Comparison of ENCODE assay signal across 28 cellular contexts in genomic region chr9:70347046-70347445, GRCh38.
"Had no signal": no experiment of that assay in that cellular context is flagged by ENCODE, and none has a peak within 500 bp of the region (broad histone marks: within the 10 kb centered on the region; RNA-seq: fewer than 3 reads in every experiment).

No MANE protein-coding gene starts in this region.

- H3K4me1 Mint-ChIP-seq: activated naive CD8-positive, alpha-beta T cell treated with anti-CD3 and anti-CD28 coated beads, Interleukin-2, amount 10 ng/mL, durations not matched to agents 7 days and 5 days; immature natural killer cell; naive thymus-derived CD8-positive, alpha-beta T cell had no signal

- H3K4me3 ChIP-seq: gastrocnemius medialis, left lung, lower lobe of right lung, smooth muscle cell, thoracic aorta, uterus had no signal

- ATAC-seq: activated CD4-positive, CD25-positive, alpha-beta regulatory T cell treated with anti-CD3 and anti-CD28 coated beads, Interleukin-2, amount 50 U/mL, for 24 hours; gastrocnemius medialis; left lung; lower lobe of right lung; naive thymus-derived CD8-positive, alpha-beta T cell had no signal

- H3K4me3 Mint-ChIP-seq: activated naive CD4-positive, alpha-beta T cell treated with anti-CD3 and anti-CD28 coated beads for 36 hours; activated naive CD8-positive, alpha-beta T cell treated with anti-CD3 and anti-CD28 coated beads, Interleukin-2, amount 10 ng/mL, durations not matched to agents 7 days and 5 days; immature natural killer cell; naive thymus-derived CD8-positive, alpha-beta T cell; T-helper 1 cell treated with Interleukin-12 subunit alpha and Interleukin-12 subunit beta and Interleukin-4 antibody, amounts not matched to agents 30 μg/mL and 1 μg/mL, for 36 hours; type B pancreatic cell had no signal

- H3K4me1 ChIP-seq: left lung, lower lobe of right lung, uterus had no signal

- H3K27me3 ChIP-seq: gastrocnemius medialis, left lung, uterus had no signal

- DNase-seq: activated CD4-positive, alpha-beta T cell treated with anti-CD3 and anti-CD28 coated beads for 48 hours; activated CD4-positive, alpha-beta T cell treated with anti-CD3 and anti-CD28 coated beads, Interleukin-2, amount 50 U/mL, for 48 hours; activated CD8-positive, alpha-beta memory T cell treated with anti-CD3 and anti-CD28 coated beads for 24 hours; activated effector memory CD4-positive, alpha-beta T cell treated with anti-CD3 and anti-CD28 coated beads, Interleukin-2, amount 50 U/mL, for 16 hours; activated naive CD4-positive, alpha-beta T cell treated with anti-CD3 and anti-CD28 coated beads for 36 hours; activated naive CD8-positive, alpha-beta T cell treated with anti-CD3 and anti-CD28 coated beads, Interleukin-2, amount 10 ng/mL, durations not matched to agents 7 days and 5 days; dermis blood vessel endothelial cell; effector CD8-positive, alpha-beta T cell; gastrocnemius medialis; immature natural killer cell; kidney glomerular epithelial cell; left lung; lower lobe of right lung; mesenchymal stem cell; naive thymus-derived CD8-positive, alpha-beta T cell; retina; stimulated activated CD4-positive, alpha-beta T cell treated with anti-CD3 and anti-CD28 coated beads, Interleukin-1b, Interleukin-23, amount 100 ng/mL, for 48 hours; stimulated activated naive CD4-positive, alpha-beta T cell; SW 1271; T1000; uterus; WERI-Rb-1 had no signal

- H3K9me3 ChIP-seq: gastrocnemius medialis, left lung, lower lobe of right lung, thoracic aorta, uterus had no signal

- H3K36me3 ChIP-seq: uterus had no signal

- H3K27ac ChIP-seq: epithelial cell of prostate, gastrocnemius medialis, left lung, lower lobe of right lung, uterus, WERI-Rb-1 had no signal

- H3K27ac Mint-ChIP-seq: activated naive CD4-positive, alpha-beta T cell treated with anti-CD3 and anti-CD28 coated beads for 36 hours; activated naive CD8-positive, alpha-beta T cell treated with anti-CD3 and anti-CD28 coated beads, Interleukin-2, amount 10 ng/mL, durations not matched to agents 7 days and 5 days; T-helper 1 cell treated with Interleukin-12 subunit alpha and Interleukin-12 subunit beta and Interleukin-4 antibody, amounts not matched to agents 30 μg/mL and 1 μg/mL, for 36 hours; type B pancreatic cell had no signal

- H3K27me3 Mint-ChIP-seq: activated naive CD8-positive, alpha-beta T cell treated with anti-CD3 and anti-CD28 coated beads, Interleukin-2, amount 10 ng/mL, durations not matched to agents 7 days and 5 days; naive thymus-derived CD8-positive, alpha-beta T cell; type B pancreatic cell had no signal
